28 cellular contexts compared by ENCODE assay signal in the genomic region with DNA sequence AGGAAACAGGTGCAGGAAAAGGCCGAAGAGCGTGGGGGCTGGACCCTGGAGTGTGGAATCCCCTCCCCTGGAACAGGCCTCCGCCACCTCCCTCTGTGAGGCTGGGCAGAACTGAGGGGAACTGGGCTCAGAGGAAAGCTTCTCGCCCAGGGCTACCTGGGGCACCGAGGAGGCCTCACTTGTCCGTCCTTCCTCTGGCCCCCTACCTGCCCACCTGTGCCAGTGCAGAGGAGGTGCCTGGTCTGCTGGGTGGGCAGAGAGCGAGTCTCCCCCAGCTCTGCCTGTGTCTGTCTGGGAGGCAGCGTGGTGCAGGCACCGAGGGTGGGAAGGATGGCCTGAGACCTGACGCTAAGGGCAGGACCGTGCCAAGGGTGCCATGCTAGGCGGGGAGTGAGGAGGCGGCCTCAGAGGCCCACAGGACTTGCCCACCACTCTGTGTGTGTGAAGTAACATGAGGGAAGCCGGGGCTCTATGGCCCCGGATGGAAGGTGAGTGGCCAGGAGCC.
"Had no signal": no experiment of that assay in that cellular context is flagged by ENCODE, and none has a peak within 500 bp of the region (broad histone marks: within the 10 kb centered on the region; RNA-seq: fewer than 3 reads in every experiment).

No MANE protein-coding gene starts in this region.

- H3K4me1 ChIP-seq: tibial artery had no signal

- FAIRE-seq: keratinocyte, urothelium cell line had no signal

- H3K36me3 ChIP-seq: left lung, tibial artery had no signal

- H3K9me3 Mint-ChIP-seq: activated CD4-positive, alpha-beta T cell treated with anti-CD3 and anti-CD28 coated beads, Interleukin-2, amount 10 ng/mL, durations not matched to agents 7 days and 5 days; effector memory CD8-positive, alpha-beta T cell; mesothelial cell of epicardium; nephron progenitor cell had no signal

- DNase-seq: activated CD4-positive, alpha-beta T cell treated with anti-CD3 and anti-CD28 coated beads, Interleukin-2, amount 10 ng/mL, durations not matched to agents 7 days and 5 days; activated CD8-positive, alpha-beta memory T cell treated with anti-CD3 and anti-CD28 coated beads for 24 hours; activated CD8-positive, alpha-beta memory T cell treated with anti-CD3 and anti-CD28 coated beads, Interleukin-2, amount 50 U/mL, for 48 hours; activated gamma-delta T cell treated with Interleukin-2 at 50 U/mL for 16 hours; amygdala; effector memory CD8-positive, alpha-beta T cell; foreskin melanocyte; glutamatergic neuron; hypothalamus; left lung; nephron progenitor cell; occipital lobe; posterior cingulate gyrus; retina; stimulated activated CD4-positive, alpha-beta T cell treated with anti-CD3 and anti-CD28 coated beads, Interleukin-12 subunit alpha, Interleukin-12 subunit beta, amount 100 ng/mL, for 4 hours; stimulated activated CD4-positive, alpha-beta T cell treated with anti-CD3 and anti-CD28 coated beads, Interleukin-1b, Interleukin-23, amount 100 ng/mL, for 48 hours; stimulated activated CD8-positive, alpha-beta memory T cell treated with anti-CD3 and anti-CD28 coated beads, Interleukin-4, amount 100 ng/mL, for 48 hours; stimulated activated naive CD8-positive, alpha-beta T cell treated with anti-CD3 and anti-CD28 coated beads, Interleukin-15, Interleukin-2, amounts not matched to agents 100 U/mL and 50 U/mL, for 24 hours; substantia nigra; T-helper 1 cell; T1000; tibial artery had no signal

- H3K27me3 Mint-ChIP-seq: activated CD4-positive, alpha-beta T cell treated with anti-CD3 and anti-CD28 coated beads, Interleukin-2, amount 10 ng/mL, durations not matched to agents 7 days and 5 days; activated naive CD8-positive, alpha-beta T cell; effector memory CD8-positive, alpha-beta T cell had no signal

- H3K36me3 Mint-ChIP-seq: activated naive CD8-positive, alpha-beta T cell; mesothelial cell of epicardium had no signal

- H3K4me3 Mint-ChIP-seq: activated CD4-positive, alpha-beta T cell treated with anti-CD3 and anti-CD28 coated beads, Interleukin-2, amount 10 ng/mL, durations not matched to agents 7 days and 5 days; activated naive CD8-positive, alpha-beta T cell; effector memory CD8-positive, alpha-beta T cell; mesothelial cell of epicardium; nephron progenitor cell had no signal

- H3K4me3 ChIP-seq: left lung, tibial artery had no signal

- H3K4me1 Mint-ChIP-seq: activated CD4-positive, alpha-beta T cell treated with anti-CD3 and anti-CD28 coated beads, Interleukin-2, amount 10 ng/mL, durations not matched to agents 7 days and 5 days had no signal

- ATAC-seq: activated CD4-positive, CD25-positive, alpha-beta regulatory T cell treated with anti-CD3 and anti-CD28 coated beads, Interleukin-2, amount 50 U/mL, for 24 hours; effector memory CD8-positive, alpha-beta T cell; left lung; stimulated activated naive CD8-positive, alpha-beta T cell treated with anti-CD3 and anti-CD28 coated beads, Interleukin-15, Interleukin-2, amounts not matched to agents 100 U/mL and 50 U/mL, for 24 hours had no signal

- H3K27ac Mint-ChIP-seq: activated CD4-positive, alpha-beta T cell treated with anti-CD3 and anti-CD28 coated beads, Interleukin-2, amount 10 ng/mL, durations not matched to agents 7 days and 5 days; activated naive CD8-positive, alpha-beta T cell; nephron progenitor cell had no signal

- H3K27ac ChIP-seq: epithelial cell of prostate, left lung, tibial artery had no signal

- H3K9me3 ChIP-seq: left lung, tibial artery had no signal
